ENCODE assay signal across 1 cellular context in the genomic region with DNA sequence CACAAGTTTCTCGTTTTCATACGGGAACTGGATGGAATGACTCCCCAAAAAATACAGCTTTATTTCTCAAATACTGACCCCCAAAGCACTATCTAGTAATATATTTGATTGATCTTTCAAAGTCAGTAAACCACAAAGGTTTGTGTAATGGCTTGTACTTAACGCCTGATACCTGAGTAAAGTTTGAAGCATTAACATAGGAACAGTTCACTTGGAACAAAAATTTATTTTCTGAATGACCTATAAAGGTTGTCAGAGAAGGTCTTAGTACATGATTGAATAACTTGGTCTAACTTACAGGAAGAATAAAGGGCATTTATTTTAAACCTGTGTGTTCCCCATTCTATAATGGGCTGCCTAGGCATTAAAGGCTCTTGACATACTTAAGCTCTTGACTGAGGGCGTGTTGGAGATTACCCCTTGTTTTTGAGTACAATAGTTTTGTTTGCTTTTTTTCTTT.
TF ChIP-seq lines count a peak whose summit lies in the region.

No MANE protein-coding gene starts in this region.

TF ChIP-seq in SK-N-SH, 30 proteins besides CTCF, POLR2A, EP300 and RAD21 (continued from another document):
- TF ChIP-seq REST (IDR thresholded peaks at IDR 0.05; ENCODE audit: low read depth, low read length) (no peak), MXI1 (IDR thresholded peaks at IDR 0.05; ENCODE audit: low read depth, low read length) (no peak), MAX (IDR thresholded peaks at IDR 0.05; ENCODE audit: low read depth) (no peak), MEF2A (IDR thresholded peaks at IDR 0.05; ENCODE audit: borderline replicate concordance, low read depth) (no peak), GATA2 (CRISPR knock-in tag; IDR thresholded peaks at IDR 0.05) (no peak), JUND (IDR thresholded peaks at IDR 0.05) (no peak)
- TF ChIP-seq, protein P1, sequence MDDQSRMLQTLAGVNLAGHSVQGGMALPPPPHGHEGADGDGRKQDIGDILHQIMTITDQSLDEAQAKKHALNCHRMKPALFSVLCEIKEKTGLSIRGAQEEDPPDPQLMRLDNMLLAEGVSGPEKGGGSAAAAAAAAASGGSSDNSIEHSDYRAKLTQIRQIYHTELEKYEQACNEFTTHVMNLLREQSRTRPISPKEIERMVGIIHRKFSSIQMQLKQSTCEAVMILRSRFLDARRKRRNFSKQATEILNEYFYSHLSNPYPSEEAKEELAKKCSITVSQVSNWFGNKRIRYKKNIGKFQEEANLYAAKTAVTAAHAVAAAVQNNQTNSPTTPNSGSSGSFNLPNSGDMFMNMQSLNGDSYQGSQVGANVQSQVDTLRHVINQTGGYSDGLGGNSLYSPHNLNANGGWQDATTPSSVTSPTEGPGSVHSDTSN (IDR thresholded peaks at IDR 0.05) = no peak
TF ChIP-seq in SK-N-SH: peak in this region for 0.
